In the genomic region with DNA sequence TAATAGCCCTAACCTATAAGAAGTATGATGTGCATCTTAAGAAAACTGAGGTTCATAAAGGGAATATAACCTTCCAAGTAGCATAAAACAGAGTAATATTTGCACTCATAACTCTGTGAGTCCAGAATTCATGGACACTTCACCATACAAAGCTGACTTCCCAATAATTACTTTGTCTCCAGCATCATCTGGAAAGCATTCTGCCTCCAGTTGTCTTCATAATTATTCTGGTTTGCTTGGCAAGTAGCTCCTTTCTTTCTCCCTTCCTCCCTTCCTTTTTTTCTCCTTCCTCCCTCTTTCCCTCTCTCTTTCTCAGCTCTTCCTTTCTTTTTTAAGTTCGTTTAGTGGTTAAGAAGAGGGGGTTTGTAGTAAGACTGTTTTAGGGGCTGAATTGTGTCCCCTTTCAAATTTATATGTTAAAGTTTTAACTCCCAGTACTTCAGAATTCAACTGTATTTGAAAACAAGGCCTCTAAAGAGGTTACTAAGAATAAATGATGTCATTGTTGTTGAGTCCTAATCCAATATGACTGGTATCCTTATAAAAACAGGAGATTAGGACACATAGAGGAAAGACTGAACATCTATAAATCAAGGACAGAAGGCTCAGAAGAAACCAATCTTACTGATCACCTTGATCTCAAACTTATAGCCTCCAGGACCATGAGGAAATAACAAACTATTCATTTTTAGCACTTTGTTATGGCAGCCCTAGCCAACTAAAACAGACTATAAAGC, we compare ENCODE assay signal across 18 cellular contexts. TPM values are rescaled to one million over a fixed set of nuclear protein-coding genes. Genes with fewer than 3 reads are reported as not detected.
DNase-seq lines count a peak whose midpoint lies in the region; ATAC-seq and TF ChIP-seq lines count a peak whose summit lies in the region.
"Had no signal": no experiment of that assay in that cellular context is flagged by ENCODE, and none has a peak within 500 bp of the region (broad histone marks: within the 10 kb centered on the region; RNA-seq: fewer than 3 reads in every experiment).

No MANE protein-coding gene starts in this region.

- no peak for DNase-seq in HFFc6
- DNase-seq in WTC11 (ENCODE audit: low spot score): no peak
- no peak for DNase-seq in mesenchymal stem cell
- DNase-seq in progenitor cell of endocrine pancreas (ENCODE audit: low spot score, unreplicated experiment): no peak
- DNase-seq in foreskin keratinocyte: no peak
- no peak for DNase-seq in activated CD4-positive, alpha-beta T cell treated with anti-CD3 and anti-CD28 coated beads for 4 hours
- DNase-seq: Calu3; CD4-positive, alpha-beta memory T cell; GOT3; MM.1S; NCI-H1105; NCI-H1694 treated with DMSO at 0.1 percent for 48 hours; NCI-H2107; NCI-H226; NCI-H526; RPMI8226 had no signal

- H2BK5ac ChIP-seq in mesenchymal stem cell (ENCODE audit: low read depth, low read length, poor library complexity, severe bottlenecking): no peak overlapping the region

- CTCF ChIA-PET in WTC11 (lab: Charles Lee): interaction anchor here (1.0 to 2.9 kb wide), 3 partner anchors 23 to 56 kb away, joined by 3 to 17 read pairs (median 4); no protein-coding TSS in a partner anchor

- H3K23ac ChIP-seq in mesenchymal stem cell (ENCODE audit: low read length in 2 of 2): no peak overlapping the region

- H3K4me3 Mint-ChIP-seq in HFFc6: no peak overlapping the region
- H3K4me3 Mint-ChIP-seq in WTC11: no peak overlapping the region
- no peak overlapping the region for H3K4me3 Mint-ChIP-seq in progenitor cell of endocrine pancreas (ENCODE audit: low read depth)
- H3K4me3 Mint-ChIP-seq: CD4-positive, alpha-beta memory T cell had no signal

- H3K14ac ChIP-seq in mesenchymal stem cell (ENCODE audit: low read length in 2 of 2): no peak overlapping the region

- H3K4me1 Mint-ChIP-seq in HFFc6 (ENCODE audit: low read depth): peaks cover 23% of the 10 kb centered on the region
- H3K4me1 Mint-ChIP-seq in WTC11: peaks cover 37% of the 10 kb centered on the region
- H3K4me1 Mint-ChIP-seq in progenitor cell of endocrine pancreas (ENCODE audit: low read depth): peaks cover 4% of the 10 kb centered on the region
- H3K4me1 Mint-ChIP-seq: CD4-positive, alpha-beta memory T cell had no signal

- H4K91ac ChIP-seq in mesenchymal stem cell (ENCODE audit: low read length): no peak overlapping the region

- H3K9ac ChIP-seq in mesenchymal stem cell (ENCODE audit: low read length): peak overlapping the region; percentile 53

- H3K36me3 ChIP-seq in mesenchymal stem cell (ENCODE audit: control insufficient read depth in 1 of 2, insufficient read depth in 2 of 2, low read depth in 1 of 2, low read length in 2 of 2): peaks cover 4 to 21% of the 10 kb centered on the region in 2 experiments

- H3K36me3 Mint-ChIP-seq in HFFc6 (ENCODE audit: low read depth): peaks cover 13% of the 10 kb centered on the region
- peaks cover 10% of the 10 kb centered on the region for H3K36me3 Mint-ChIP-seq in WTC11
- H3K36me3 Mint-ChIP-seq in progenitor cell of endocrine pancreas (ENCODE audit: insufficient read depth): peaks cover 11% of the 10 kb centered on the region
- H3K36me3 Mint-ChIP-seq: CD4-positive, alpha-beta memory T cell had no signal

- no peak overlapping the region for H4K8ac ChIP-seq in mesenchymal stem cell (ENCODE audit: low read length)

- no peak overlapping the region for H2AFZ ChIP-seq in mesenchymal stem cell (ENCODE audit: low read depth, low read length)

- H2AK5ac ChIP-seq in mesenchymal stem cell (ENCODE audit: low read length, severe bottlenecking): no peak overlapping the region

- H3K9me3 ChIP-seq in mesenchymal stem cell (ENCODE audit: control insufficient read depth, low read length): no peaks in the 10 kb centered on the region

- peaks cover 7% of the 10 kb centered on the region for H3K79me1 ChIP-seq in mesenchymal stem cell (replicated peaks; ENCODE audit: low read length, poor library complexity, severe bottlenecking)

- no peaks in the 10 kb centered on the region for H3K9me3 Mint-ChIP-seq in HFFc6
- H3K9me3 Mint-ChIP-seq in WTC11: peaks cover 5% of the 10 kb centered on the region
- peaks cover 4% of the 10 kb centered on the region for H3K9me3 Mint-ChIP-seq in progenitor cell of endocrine pancreas (ENCODE audit: low read depth)

- H3K27me3 Mint-ChIP-seq in HFFc6 (ENCODE audit: insufficient read depth) (no peaks in the 10 kb centered on the region; the same call in 1 of the 2 replicates), WTC11 (ENCODE audit: low read depth) (no peaks in the 10 kb centered on the region), progenitor cell of endocrine pancreas (no peaks in the 10 kb centered on the region)
- H3K27me3 Mint-ChIP-seq: CD4-positive, alpha-beta memory T cell had no signal

- POLR2A ChIA-PET in WTC11 (lab: Charles Lee): no interaction called here

- no peak overlapping the region for H2BK120ac ChIP-seq in mesenchymal stem cell (ENCODE audit: low read depth, low read length)

- no peak for ATAC-seq in WTC11
- ATAC-seq in GM21825 (IDR thresholded peaks at IDR 0.05; ENCODE audit: unreplicated experiment): no peak
- ATAC-seq in foreskin keratinocyte: no peak
- no peak for ATAC-seq in GM18858 (IDR thresholded peaks at IDR 0.05; ENCODE audit: unreplicated experiment)

- no peaks in the 10 kb centered on the region for H3K4me1 ChIP-seq in mesenchymal stem cell (ENCODE audit: control insufficient read depth, insufficient read depth, low read depth, low read length)
- peaks cover 8% of the 10 kb centered on the region for H3K4me1 ChIP-seq in foreskin keratinocyte

- TF ChIP-seq CTCF in HFFc6 (IDR thresholded peaks at IDR 0.05): no peak
- no peak for TF ChIP-seq CTCF in WTC11 (IDR thresholded peaks at IDR 0.05)
- no peak for TF ChIP-seq CTCF in progenitor cell of endocrine pancreas (IDR thresholded peaks at IDR 0.05; ENCODE audit: unreplicated experiment)
- TF ChIP-seq CTCF in foreskin keratinocyte (conservative IDR thresholded peaks at IDR 0.05): no peak

- no peak overlapping the region for H2BK12ac ChIP-seq in mesenchymal stem cell (ENCODE audit: low read length in 2 of 2)

- WGBS in mesenchymal stem cell: no CpG with 5 or more reads among the region's 1 CpG

- no peak overlapping the region for H3K4ac ChIP-seq in mesenchymal stem cell (ENCODE audit: low read depth in 1 of 2, low read length in 2 of 2)

- H3K27ac Mint-ChIP-seq in HFFc6 (peak overlapping the region; percentile 39; the same call in 1 of the 2 replicates), WTC11 (peak overlapping the region; percentile 8; the same call in 1 of the 2 replicates), progenitor cell of endocrine pancreas (peak overlapping the region; percentile 58)
- H3K27ac Mint-ChIP-seq: CD4-positive, alpha-beta memory T cell had no signal

- H3K4me3 ChIP-seq in mesenchymal stem cell (ENCODE audit: insufficient read depth in 1 of 2, low read depth in 1 of 2, low read length in 2 of 2): no peak overlapping the region

- H3K27ac ChIP-seq in mesenchymal stem cell (ENCODE audit: low read length, poor library complexity, severe bottlenecking) (no peak overlapping the region), foreskin keratinocyte (no peak overlapping the region)

- no peak overlapping the region for H3K4me2 ChIP-seq in mesenchymal stem cell (ENCODE audit: low read length, poor library complexity, severe bottlenecking)

- no peak overlapping the region for H3K18ac ChIP-seq in mesenchymal stem cell (ENCODE audit: low read depth in 1 of 2, low read length in 2 of 2)

- no peak overlapping the region for H2BK15ac ChIP-seq in mesenchymal stem cell (ENCODE audit: low read depth, poor library complexity, severe bottlenecking)

- no peaks in the 10 kb centered on the region for H3K27me3 ChIP-seq in mesenchymal stem cell (ENCODE audit: control insufficient read depth in 1 of 2, insufficient read depth in 1 of 2, low read length in 2 of 2)
- no peaks in the 10 kb centered on the region for H3K27me3 ChIP-seq in foreskin keratinocyte

TF ChIP-seq in WTC11, 78 proteins besides CTCF, POLR2A, EP300 and RAD21 (continues in another document):
- TF ChIP-seq NFE2L1 (CRISPR knock-in tag; IDR thresholded peaks at IDR 0.05) (no peak), ZNF263 (CRISPR knock-in tag; IDR thresholded peaks at IDR 0.05; ENCODE audit: low read depth) (no peak), IRF2 (CRISPR knock-in tag; IDR thresholded peaks at IDR 0.05; ENCODE audit: borderline replicate concordance, low read depth) (no peak), MYBL2 (CRISPR knock-in tag; IDR thresholded peaks at IDR 0.05) (no peak)
- TF ChIP-seq, protein P1, sequence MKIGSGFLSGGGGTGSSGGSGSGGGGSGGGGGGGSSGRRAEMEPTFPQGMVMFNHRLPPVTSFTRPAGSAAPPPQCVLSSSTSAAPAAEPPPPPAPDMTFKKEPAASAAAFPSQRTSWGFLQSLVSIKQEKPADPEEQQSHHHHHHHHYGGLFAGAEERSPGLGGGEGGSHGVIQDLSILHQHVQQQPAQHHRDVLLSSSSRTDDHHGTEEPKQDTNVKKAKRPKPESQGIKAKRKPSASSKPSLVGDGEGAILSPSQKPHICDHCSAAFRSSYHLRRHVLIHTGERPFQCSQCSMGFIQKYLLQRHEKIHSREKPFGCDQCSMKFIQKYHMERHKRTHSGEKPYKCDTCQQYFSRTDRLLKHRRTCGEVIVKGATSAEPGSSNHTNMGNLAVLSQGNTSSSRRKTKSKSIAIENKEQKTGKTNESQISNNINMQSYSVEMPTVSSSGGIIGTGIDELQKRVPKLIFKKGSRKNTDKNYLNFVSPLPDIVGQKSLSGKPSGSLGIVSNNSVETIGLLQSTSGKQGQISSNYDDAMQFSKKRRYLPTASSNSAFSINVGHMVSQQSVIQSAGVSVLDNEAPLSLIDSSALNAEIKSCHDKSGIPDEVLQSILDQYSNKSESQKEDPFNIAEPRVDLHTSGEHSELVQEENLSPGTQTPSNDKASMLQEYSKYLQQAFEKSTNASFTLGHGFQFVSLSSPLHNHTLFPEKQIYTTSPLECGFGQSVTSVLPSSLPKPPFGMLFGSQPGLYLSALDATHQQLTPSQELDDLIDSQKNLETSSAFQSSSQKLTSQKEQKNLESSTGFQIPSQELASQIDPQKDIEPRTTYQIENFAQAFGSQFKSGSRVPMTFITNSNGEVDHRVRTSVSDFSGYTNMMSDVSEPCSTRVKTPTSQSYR (CRISPR knock-in tag; IDR thresholded peaks at IDR 0.05): no peak

RNA-seq across cellular contexts. Expression of a gene that starts 28.9 kb away (rescaled TPM):
- total RNA-seq in HFFc6 (2021; fragmentation: NEBNext Ultra II Directional; extraction: Animal tissue kit (Norgen Biotek cat#: 25700)): 10 to 100 TPM; 25.4 to 42.4 (median 34.7) TPM
- total RNA-seq in WTC11 (2021): 8.4 to 10.2 TPM (median 8.9 TPM) in 3 replicates
- polyA plus RNA-seq in mesenchymal stem cell (2013, experiment 1 of 2): 486 TPM
- 510 TPM for polyA plus RNA-seq in mesenchymal stem cell (2013, experiment 2 of 2)
- 17.5 and 23.5 TPM in 2 replicates for total RNA-seq in progenitor cell of endocrine pancreas
- total RNA-seq in foreskin keratinocyte: 0.42 and 0.54 TPM in 2 replicates
- 0.14 and 0.16 TPM in 2 replicates for polyA plus RNA-seq in foreskin keratinocyte
- total RNA-seq: CD4-positive, alpha-beta memory T cell had no signal
- polyA plus RNA-seq: CD4-positive, alpha-beta memory T cell had no signal

Comparison
In these comparisons a context has a peak if more than half of its experiments do, and no peak if none do; other contexts are left out.
1. H3K27ac Mint-ChIP-seq: peak in every context shown above with its lines; median percentile 58 in progenitor cell of endocrine pancreas; 39 in HFFc6; 8 in WTC11.